Comparison of ENCODE assay signal across 8 cellular contexts in genomic region chr12:67647547-67648305, GRCh38. TPM values are rescaled to one million over a fixed set of nuclear protein-coding genes. Genes with fewer than 3 reads are reported as not detected.
A peak's percentile ranks its signal among the peaks of the same experiment; 100 is the strongest.
DNase-seq lines count a peak whose midpoint lies in the region; ATAC-seq lines count a peak whose summit lies in the region.

No MANE protein-coding gene starts in this region.

- H3K9ac ChIP-seq in iPS-20b (ENCODE audit: low read depth, low read length) = peak overlapping the region; percentile 72; the same call in 1 of the 2 replicates

- H3K4me1 ChIP-seq in iPS-20b (ENCODE audit: insufficient read depth, low read length) = peaks cover 14% of the 10 kb centered on the region; the same call in 1 of the 2 replicates

- intact Hi-C loops in sciatic nerve (cut with DNase I) = no loop called here

- no peaks in the 10 kb centered on the region for H3K36me3 ChIP-seq in iPS-20b (ENCODE audit: insufficient read depth, low read depth, low read length)

- peak; percentile 94 for DNase-seq in ELF-1 (ENCODE audit: low read depth, low spot score)
- peak; percentile 73 for DNase-seq in NCI-H2029 treated with DMSO at 0.1 percent for 48 hours (lab: John Stamatoyannopoulos, UW)
- DNase-seq in T-helper 9 cell = peak; percentile 41
- peak in 42 of 61 donors; percentile 11 to 75 (median 48) for DNase-seq in caudate nucleus (lab: John Stamatoyannopoulos, UW)
- DNase-seq in sciatic nerve (ENCODE audit: low spot score) = peak; percentile 82

- peak overlapping the region; percentile 89 for H3K4me3 ChIP-seq in iPS-20b (ENCODE audit: low read length)

- peak overlapping the region; percentile 82 for H3K27ac ChIP-seq in caudate nucleus (ENCODE audit: low read depth, low read length)
- H3K27ac ChIP-seq in iPS-20b (ENCODE audit: low read length) = no peak overlapping the region

- no peaks in the 10 kb centered on the region for H3K9me3 ChIP-seq in iPS-20b (ENCODE audit: insufficient read depth, low read depth, low read length)

- no peaks in the 10 kb centered on the region for H3K27me3 ChIP-seq in iPS-20b (ENCODE audit: insufficient read depth, low read length)

- ATAC-seq in HG02642 (IDR thresholded peaks at IDR 0.05; ENCODE audit: poor library complexity, unreplicated experiment) (peak; percentile 16), sciatic nerve (peak; percentile 91), GM19035 (IDR thresholded peaks at IDR 0.05; ENCODE audit: unreplicated experiment) (no peak)

RNA-seq across cellular contexts. Expression of gene DYRK2, which starts 0.8 kb away (rescaled TPM):
- 25.5 TPM for total RNA-seq in sciatic nerve

Comparison
In these comparisons a context has a peak if more than half of its experiments do, and no peak if none do; other contexts are left out.
1. DNase-seq: peak in every context shown above with its lines; median percentile 94 in ELF-1; 82 in sciatic nerve; 73 in NCI-H2029 treated with DMSO at 0.1 percent for 48 hours; 48 in caudate nucleus; 41 in T-helper 9 cell.